Comparison of ENCODE assay signal across 1 cellular context in genomic region chr1:43171876-43172531, GRCh38.
TF ChIP-seq lines count a peak whose summit lies in the region.

CFAP57 (plus strand) TSS chr1:43172330; CDS start chr1:43172754, 424 bp downstream.
EBNA1BP2 (minus strand) TSS chr1:43172290; CDS start chr1:43172118, 172 bp downstream.

TF ChIP-seq in HEK293, 187 proteins besides CTCF, POLR2A, EP300 and RAD21 (continued from another document and continues in another):
- TF ChIP-seq ZBTB44 (tag by site-specific recombination; IDR thresholded peaks at IDR 0.05): no peak
- no peak for TF ChIP-seq ZNF26 (tag by site-specific recombination; IDR thresholded peaks at IDR 0.05)
- peak; percentile 59; the same call in 1 of the 2 replicates for TF ChIP-seq KLF16 (tag by site-specific recombination; IDR thresholded peaks at IDR 0.05)
- TF ChIP-seq ZNF692 (tag by site-specific recombination; IDR thresholded peaks at IDR 0.05): peak; percentile 26; the same call in 1 of the 2 replicates
- TF ChIP-seq ZBTB10 (tag by site-specific recombination; IDR thresholded peaks at IDR 0.05): no peak
- TF ChIP-seq ZNF777 (tag by site-specific recombination; IDR thresholded peaks at IDR 0.05; ENCODE audit: borderline replicate concordance): no peak
- no peak for TF ChIP-seq HOXC10 (CRISPR knock-in tag; IDR thresholded peaks at IDR 0.05)
- no peak for TF ChIP-seq ZNF211 (tag by site-specific recombination; IDR thresholded peaks at IDR 0.05; ENCODE audit: low read depth)
- no peak for TF ChIP-seq ZNF670 (tag by site-specific recombination; IDR thresholded peaks at IDR 0.05; ENCODE audit: low read depth)
- peak; percentile 32 for TF ChIP-seq ZXDB (tag by site-specific recombination; IDR thresholded peaks at IDR 0.05)
- TF ChIP-seq ZNF600 (tag by site-specific recombination; IDR thresholded peaks at IDR 0.05): peak; percentile 55; the same call in 1 of the 2 replicates
- TF ChIP-seq SP7 (tag by site-specific recombination; IDR thresholded peaks at IDR 0.05): peak; percentile 14; the same call in 1 of the 2 replicates
- no peak for TF ChIP-seq REPIN1 (tag by site-specific recombination; IDR thresholded peaks at IDR 0.05; ENCODE audit: low read depth)
- TF ChIP-seq ZNF830 (tag by site-specific recombination; IDR thresholded peaks at IDR 0.05; ENCODE audit: low read depth): no peak
- TF ChIP-seq SCRT2 (tag by site-specific recombination; IDR thresholded peaks at IDR 0.05): peak; percentile 73
- TF ChIP-seq GLIS2 (tag by site-specific recombination; IDR thresholded peaks at IDR 0.05): 0 out of 2 replicates have a peak, but pooled peaks have one; percentile 20
- peak; percentile 32; the same call in 1 of the 2 replicates for TF ChIP-seq FEZF1 (tag by site-specific recombination; IDR thresholded peaks at IDR 0.05)
- no peak for TF ChIP-seq PRDM4 (tag by site-specific recombination; IDR thresholded peaks at IDR 0.05)
- TF ChIP-seq PRDM6 (tag by site-specific recombination; IDR thresholded peaks at IDR 0.05): no peak
- peak; percentile 79 for TF ChIP-seq SP3 (tag by site-specific recombination; IDR thresholded peaks at IDR 0.05)
- 0 out of 2 replicates have a peak, but pooled peaks have one; percentile 24 for TF ChIP-seq TRIM28 (IDR thresholded peaks at IDR 0.05; ENCODE audit: borderline replicate concordance, low read length)
- 0 out of 2 replicates have a peak, but pooled peaks have one; percentile 47 for TF ChIP-seq ZNF501 (tag by site-specific recombination; IDR thresholded peaks at IDR 0.05)
- no peak for TF ChIP-seq ATF2 (tag by site-specific recombination; IDR thresholded peaks at IDR 0.05; ENCODE audit: low read depth)
- TF ChIP-seq ZBTB26 (tag by site-specific recombination; optimal IDR thresholded peaks at IDR 0.05): peak; percentile 33
- TF ChIP-seq ZNF580 (tag by site-specific recombination; IDR thresholded peaks at IDR 0.05): peak; percentile 98
- peak; percentile 79 for TF ChIP-seq ZNF518A (tag by site-specific recombination; conservative IDR thresholded peaks at IDR 0.05; ENCODE audit: low read depth)
- no peak for TF ChIP-seq ZNF184 (tag by site-specific recombination; IDR thresholded peaks at IDR 0.05)
- 0 out of 2 replicates have a peak, but pooled peaks have one; percentile 10 for TF ChIP-seq ZNF629 (tag by site-specific recombination; IDR thresholded peaks at IDR 0.05)
- TF ChIP-seq PBX3 (CRISPR knock-in tag; IDR thresholded peaks at IDR 0.05): no peak
- no peak for TF ChIP-seq ZNF768 (tag by site-specific recombination; IDR thresholded peaks at IDR 0.05)
- TF ChIP-seq ZNF792 (tag by site-specific recombination; IDR thresholded peaks at IDR 0.05): no peak
- peak; percentile 66; the same call in 1 of the 2 replicates for TF ChIP-seq MYNN (tag by site-specific recombination; IDR thresholded peaks at IDR 0.05; ENCODE audit: borderline replicate concordance)
